19 cellular contexts compared by ENCODE assay signal in the genomic region with DNA sequence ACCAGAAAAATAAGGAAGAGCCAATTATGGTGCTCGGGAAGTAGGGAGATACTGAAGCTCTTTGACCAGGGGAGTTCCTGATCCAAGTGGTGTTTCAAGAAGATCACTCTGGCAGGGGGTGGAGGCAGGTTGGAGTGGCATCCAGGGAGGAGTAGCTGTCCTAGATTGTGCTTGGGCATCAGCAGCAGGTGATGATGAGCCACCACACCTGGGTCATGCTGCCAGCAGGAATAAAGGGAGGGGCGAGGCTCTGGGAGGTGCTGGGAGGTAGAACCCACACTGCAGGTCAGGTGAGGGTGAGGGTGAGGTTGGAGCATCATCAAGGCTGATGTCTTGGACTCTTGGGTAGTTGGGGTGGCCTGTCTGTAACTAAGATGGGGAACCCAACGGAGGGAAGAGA. TPM values are rescaled to one million over a fixed set of nuclear protein-coding genes. Genes with fewer than 3 reads are reported as not detected.
DNase-seq lines count a peak whose midpoint lies in the region; ATAC-seq and TF ChIP-seq lines count a peak whose summit lies in the region.
"Had no signal": no experiment of that assay in that cellular context is flagged by ENCODE, and none has a peak within 500 bp of the region (broad histone marks: within the 10 kb centered on the region; RNA-seq: fewer than 3 reads in every experiment).

No MANE protein-coding gene starts in this region.

- H3K27ac Mint-ChIP-seq in activated T-cell treated with anti-CD3 and anti-CD28 coated beads, Interleukin-2, amount 50 U/mL, for 72 hours = peak overlapping the region; percentile 52
- peak overlapping the region; percentile 14 for H3K27ac Mint-ChIP-seq in T-helper 17 cell
- peak overlapping the region; percentile 88 for H3K27ac Mint-ChIP-seq in stimulated activated effector memory CD8-positive, alpha-beta T cell treated with anti-CD3 and anti-CD28 coated beads, Interleukin-12 subunit alpha, Interleukin-12 subunit beta, amount 100 ng/mL, for 72 hours

- H3K4me3 ChIP-seq in breast epithelium = no peak overlapping the region
- H3K4me3 ChIP-seq: esophagus squamous epithelium, GM23248, right atrium auricular region had no signal

- H3K4me1 ChIP-seq in breast epithelium = no peaks in the 10 kb centered on the region

- H3K9me3 ChIP-seq in T-helper 17 cell (ENCODE audit: control insufficient read depth, low read length, poor library complexity, severe bottlenecking) (no peaks in the 10 kb centered on the region), breast epithelium (peaks cover 0 to 7% of the 10 kb centered on the region in 2 donors)

- peaks cover 34% of the 10 kb centered on the region for H3K4me1 Mint-ChIP-seq in activated T-cell treated with anti-CD3 and anti-CD28 coated beads, Interleukin-2, amount 50 U/mL, for 72 hours (ENCODE audit: low read depth)
- peaks cover 27% of the 10 kb centered on the region for H3K4me1 Mint-ChIP-seq in T-helper 17 cell
- peaks cover 79% of the 10 kb centered on the region for H3K4me1 Mint-ChIP-seq in stimulated activated effector memory CD8-positive, alpha-beta T cell treated with anti-CD3 and anti-CD28 coated beads, Interleukin-12 subunit alpha, Interleukin-12 subunit beta, amount 100 ng/mL, for 72 hours

- no peak for DNase-seq in activated T-cell treated with anti-CD3 and anti-CD28 coated beads, Interleukin-2, amount 50 U/mL, for 72 hours
- DNase-seq in activated T-cell treated with anti-CD3 and anti-CD28 coated beads, Interleukin-2, amount 50 U/mL, for 1 hour = no peak
- no peak for DNase-seq in T-helper 17 cell
- DNase-seq in stimulated activated effector memory CD8-positive, alpha-beta T cell treated with anti-CD3 and anti-CD28 coated beads, Interleukin-12 subunit alpha, Interleukin-12 subunit beta, amount 100 ng/mL, for 72 hours (ENCODE audit: low spot score in 2 of 2) = no peak
- DNase-seq in germinal center (ENCODE audit: low spot score) = no peak
- DNase-seq in A172 (ENCODE audit: low spot score) = no peak
- DNase-seq in breast epithelium (ENCODE audit: low spot score in 2 of 2) = no peak
- DNase-seq: brain microvascular endothelial cell, dermis blood vessel endothelial cell, esophagus squamous epithelium, GM23248, head of caudate nucleus, NCI-H1436 treated with DMSO at 0.1 percent for 48 hours, NCI-H226, substantia nigra had no signal

- peak overlapping the region; percentile 72 to 82 for H3K4me3 Mint-ChIP-seq in activated T-cell treated with anti-CD3 and anti-CD28 coated beads, Interleukin-2, amount 50 U/mL, for 72 hours
- peak overlapping the region; percentile 74 for H3K4me3 Mint-ChIP-seq in T-helper 17 cell
- peak overlapping the region; percentile 72 for H3K4me3 Mint-ChIP-seq in stimulated activated effector memory CD8-positive, alpha-beta T cell treated with anti-CD3 and anti-CD28 coated beads, Interleukin-12 subunit alpha, Interleukin-12 subunit beta, amount 100 ng/mL, for 72 hours
- H3K4me3 Mint-ChIP-seq: neural crest cell had no signal

- H3K27ac ChIP-seq in breast epithelium = no peak overlapping the region
- H3K27ac ChIP-seq: brain microvascular endothelial cell, GM23248, right atrium auricular region had no signal

- TF ChIP-seq CTCF in breast epithelium (IDR thresholded peaks at IDR 0.05) = no peak

- TF ChIP-seq POLR2A in breast epithelium (IDR thresholded peaks at IDR 0.05) = no peak

- H3K36me3 ChIP-seq in breast epithelium = no peaks in the 10 kb centered on the region
- H3K36me3 ChIP-seq: brain microvascular endothelial cell, esophagus squamous epithelium, right atrium auricular region had no signal

- intact Hi-C loops in breast epithelium (cut with DNase I; ENCODE audit: low total_unique reads) = no loop called here

- peaks cover 7 to 13% of the 10 kb centered on the region in 2 donors for H3K9me3 Mint-ChIP-seq in activated T-cell treated with anti-CD3 and anti-CD28 coated beads, Interleukin-2, amount 50 U/mL, for 72 hours
- peaks cover 12% of the 10 kb centered on the region for H3K9me3 Mint-ChIP-seq in stimulated activated effector memory CD8-positive, alpha-beta T cell treated with anti-CD3 and anti-CD28 coated beads, Interleukin-12 subunit alpha, Interleukin-12 subunit beta, amount 100 ng/mL, for 72 hours

- H3K27me3 ChIP-seq in breast epithelium = no peaks in the 10 kb centered on the region
- H3K27me3 ChIP-seq: brain microvascular endothelial cell, right atrium auricular region had no signal

- H3K36me3 Mint-ChIP-seq in activated T-cell treated with anti-CD3 and anti-CD28 coated beads, Interleukin-2, amount 50 U/mL, for 72 hours (ENCODE audit: insufficient read depth in 2 of 2) = peaks cover 9 to 22% of the 10 kb centered on the region in 2 donors
- no peaks in the 10 kb centered on the region for H3K36me3 Mint-ChIP-seq in T-helper 17 cell (ENCODE audit: low read depth)
- peaks cover 72% of the 10 kb centered on the region for H3K36me3 Mint-ChIP-seq in stimulated activated effector memory CD8-positive, alpha-beta T cell treated with anti-CD3 and anti-CD28 coated beads, Interleukin-12 subunit alpha, Interleukin-12 subunit beta, amount 100 ng/mL, for 72 hours

- H3K27me3 Mint-ChIP-seq in activated T-cell treated with anti-CD3 and anti-CD28 coated beads, Interleukin-2, amount 50 U/mL, for 72 hours (ENCODE audit: low read depth) = no peaks in the 10 kb centered on the region
- no peaks in the 10 kb centered on the region for H3K27me3 Mint-ChIP-seq in T-helper 17 cell

- no peak for ATAC-seq in activated T-cell treated with anti-CD3 and anti-CD28 coated beads, Interleukin-2, amount 50 U/mL, for 72 hours (replicated peaks in 1 of 2)
- no peak for ATAC-seq in T-helper 17 cell
- peak; percentile 50 for ATAC-seq in esophagus mucosa
- peak; percentile 0 for ATAC-seq in stimulated activated effector memory CD8-positive, alpha-beta T cell treated with anti-CD3 and anti-CD28 coated beads, Interleukin-12 subunit alpha, Interleukin-12 subunit beta, amount 100 ng/mL, for 72 hours

RNA-seq across cellular contexts. Expression of a gene that starts 35.4 kb away (rescaled TPM):
- 10 to 100 TPM in 1 of 2 donors, 1 to 10 TPM in 1; 9.0 to 21.3 TPM for total RNA-seq in activated T-cell treated with anti-CD3 and anti-CD28 coated beads, Interleukin-2, amount 50 U/mL, for 72 hours
- total RNA-seq in T-helper 17 cell (1 to 10 TPM in 1 of 2 donors, under 1 TPM in 1; 0.65 to 1.3 TPM), esophagus mucosa (93.7 TPM), breast epithelium (10 to 100 TPM in 2 of 3 donors, 1 to 10 TPM in 1; 9.4 to 54.1 (median 34.0) TPM)
- total RNA-seq in A172 (2014; rRNA removed; shearing (Covaris generic)) = 26.9 and 32.6 TPM in 2 replicates

RNA-seq across cellular contexts. Expression of a gene that starts 50.6 kb away (rescaled TPM):
- 1 to 10 TPM; 3.9 to 9.3 TPM for total RNA-seq in activated T-cell treated with anti-CD3 and anti-CD28 coated beads, Interleukin-2, amount 50 U/mL, for 72 hours
- 1 to 10 TPM; 1.6 to 2.8 TPM for total RNA-seq in T-helper 17 cell
- total RNA-seq in esophagus mucosa = 0.44 TPM
- not detected in 2 replicates for total RNA-seq in A172 (2014; rRNA removed; shearing (Covaris generic))
- 1 to 10 TPM in 1 of 3 donors, under 1 TPM in 1, not detected in 1; 0.66 to 1.0 TPM for total RNA-seq in breast epithelium
- total RNA-seq: dermis blood vessel endothelial cell, GM23248, LHCN-M2 had no signal

RNA-seq across cellular contexts. Expression of a gene that starts 56.6 kb away (rescaled TPM):
- 10 to 100 TPM in 1 of 2 donors, 1 to 10 TPM in 1; 8.1 to 14.6 TPM for total RNA-seq in activated T-cell treated with anti-CD3 and anti-CD28 coated beads, Interleukin-2, amount 50 U/mL, for 72 hours
- total RNA-seq in T-helper 17 cell = 1 to 10 TPM; 3.1 to 4.9 TPM
- 1.4 TPM for total RNA-seq in esophagus mucosa
- 6.9 and 16.5 TPM in 2 replicates for total RNA-seq in A172 (2014; rRNA removed; shearing (Covaris generic))
- 10 to 100 TPM in 2 of 3 donors, 1 to 10 TPM in 1; 6.7 to 15.1 (median 12.1) TPM for total RNA-seq in breast epithelium

Comparison
In these comparisons a context has a peak if more than half of its experiments do, and no peak if none do; other contexts are left out.
1. ATAC-seq: peak in esophagus mucosa (single experiment) and stimulated activated effector memory CD8-positive, alpha-beta T cell treated with anti-CD3 and anti-CD28 coated beads, Interleukin-12 subunit alpha, Interleukin-12 subunit beta, amount 100 ng/mL, for 72 hours (single experiment); none in activated T-cell treated with anti-CD3 and anti-CD28 coated beads, Interleukin-2, amount 50 U/mL, for 72 hours (0 of 2) and T-helper 17 cell (single experiment).
2. H3K27ac Mint-ChIP-seq: peak in every context shown above with its lines; median percentile 88 in stimulated activated effector memory CD8-positive, alpha-beta T cell treated with anti-CD3 and anti-CD28 coated beads, Interleukin-12 subunit alpha, Interleukin-12 subunit beta, amount 100 ng/mL, for 72 hours; 52 in activated T-cell treated with anti-CD3 and anti-CD28 coated beads, Interleukin-2, amount 50 U/mL, for 72 hours; 14 in T-helper 17 cell.
3. RNA of a gene that starts 35.4 kb away (total RNA-seq): 93.7 TPM in esophagus mucosa (single experiment), 9.4 to 54.1 TPM in breast epithelium, 26.9 to 32.6 TPM in A172 and 9.0 to 21.3 TPM in activated T-cell treated with anti-CD3 and anti-CD28 coated beads, Interleukin-2, amount 50 U/mL, for 72 hours; 0.65 to 1.3 TPM in T-helper 17 cell; every median in the first group is over 4 times any median in the second.
4. Peak in every context shown above with its lines, with median percentiles within 50 percentile points of each other: H3K4me3 Mint-ChIP-seq.